In the genomic region with DNA sequence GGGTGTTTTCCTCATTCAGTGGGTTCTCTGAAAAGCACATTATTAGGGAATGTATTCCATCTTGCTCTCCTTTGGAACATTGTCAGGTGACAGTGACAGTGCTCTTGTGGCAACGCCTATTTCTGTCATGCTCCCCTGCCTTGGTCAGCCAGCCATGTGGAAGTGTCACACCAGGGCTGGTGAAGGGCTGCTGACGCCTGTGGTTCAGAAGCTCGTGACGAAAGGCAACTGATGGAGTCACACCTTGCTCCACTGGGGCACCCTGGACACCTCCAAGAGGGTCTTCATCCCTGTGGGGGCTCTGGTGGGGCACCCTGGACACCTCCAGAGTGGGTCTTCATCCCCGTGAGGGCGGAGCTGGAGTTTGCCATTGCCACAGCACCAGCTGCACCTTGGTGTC, we compare ENCODE assay signal across 9 cellular contexts.
DNase-seq lines count a peak whose midpoint lies in the region; ATAC-seq lines count a peak whose summit lies in the region.
"Had no signal": no experiment of that assay in that cellular context is flagged by ENCODE, and none has a peak within 500 bp of the region (broad histone marks: within the 10 kb centered on the region; RNA-seq: fewer than 3 reads in every experiment).

No MANE protein-coding gene starts in this region.

- no peaks in the 10 kb centered on the region for H3K27me3 ChIP-seq in thymus (ENCODE audit: control insufficient read depth, insufficient read depth)
- no peaks in the 10 kb centered on the region for H3K27me3 ChIP-seq in SJCRH30
- H3K27me3 ChIP-seq: tibial artery had no signal

- no peaks in the 10 kb centered on the region for H3K27me3 Mint-ChIP-seq in activated CD4-positive, alpha-beta memory T cell treated with anti-CD3 and anti-CD28 coated beads for 36 hours
- H3K27me3 Mint-ChIP-seq in activated CD4-positive, alpha-beta memory T cell treated with anti-CD3 and anti-CD28 coated beads, Interleukin-2, amount 10 ng/mL, durations not matched to agents 7 days and 5 days: no peaks in the 10 kb centered on the region
- no peaks in the 10 kb centered on the region for H3K27me3 Mint-ChIP-seq in activated naive CD8-positive, alpha-beta T cell treated with anti-CD3 and anti-CD28 coated beads, Interleukin-2, amount 50 U/mL, for 24 hours

- ATAC-seq in HG02973 (IDR thresholded peaks at IDR 0.05; ENCODE audit: unreplicated experiment): peak; percentile 55
- ATAC-seq in activated naive CD8-positive, alpha-beta T cell treated with anti-CD3 and anti-CD28 coated beads, Interleukin-2, amount 50 U/mL, for 24 hours: no peak

- H3K27ac ChIP-seq in thymus (ENCODE audit: low read depth): peak overlapping the region; percentile 61
- no peak overlapping the region for H3K27ac ChIP-seq in SJCRH30
- H3K27ac ChIP-seq: tibial artery had no signal

- no peak overlapping the region for H3K4me3 Mint-ChIP-seq in activated CD4-positive, alpha-beta memory T cell treated with anti-CD3 and anti-CD28 coated beads for 36 hours
- H3K4me3 Mint-ChIP-seq in activated CD4-positive, alpha-beta memory T cell treated with anti-CD3 and anti-CD28 coated beads, Interleukin-2, amount 10 ng/mL, durations not matched to agents 7 days and 5 days: no peak overlapping the region
- H3K4me3 Mint-ChIP-seq in activated naive CD8-positive, alpha-beta T cell treated with anti-CD3 and anti-CD28 coated beads, Interleukin-2, amount 50 U/mL, for 24 hours: no peak overlapping the region

- H3K4me3 ChIP-seq in thymus (ENCODE audit: low read length) (no peak overlapping the region), SJCRH30 (no peak overlapping the region)
- H3K4me3 ChIP-seq: tibial artery had no signal

- POLR2A ChIA-PET in activated CD4-positive, alpha-beta memory T cell treated with anti-CD3 and anti-CD28 coated beads for 36 hours (lab: Charles Lee): interaction anchor here (1.4 kb wide), 1 partner anchor 24 kb away, joined by 4 read pairs; no protein-coding TSS in a partner anchor
- POLR2A ChIA-PET in activated CD4-positive, alpha-beta memory T cell treated with anti-CD3 and anti-CD28 coated beads, Interleukin-2, amount 10 ng/mL, durations not matched to agents 7 days and 5 days (lab: Charles Lee): interaction anchor here (0.9 to 1.5 kb wide), 4 partner anchors 9 to 69 kb away, joined by 3 to 7 read pairs (median 3); a partner anchor contains a TSS

- CTCF ChIA-PET in activated CD4-positive, alpha-beta memory T cell treated with anti-CD3 and anti-CD28 coated beads for 36 hours (lab: Charles Lee): interaction anchor here (1.9 to 7.3 kb wide), 2 partner anchors 60 to 107 kb away, joined by 7 to 24 read pairs; no protein-coding TSS in a partner anchor
- CTCF ChIA-PET in activated CD4-positive, alpha-beta memory T cell treated with anti-CD3 and anti-CD28 coated beads, Interleukin-2, amount 10 ng/mL, durations not matched to agents 7 days and 5 days (lab: Charles Lee): interaction anchor here (1.8 to 7.2 kb wide), 2 partner anchors 11 to 106 kb away, joined by 7 to 35 read pairs; no protein-coding TSS in a partner anchor

- H3K4me1 ChIP-seq in thymus (ENCODE audit: control insufficient read depth, insufficient read depth, low read length) (peaks cover 31% of the 10 kb centered on the region), SJCRH30 (no peaks in the 10 kb centered on the region)
- H3K4me1 ChIP-seq: tibial artery had no signal

- 90% methylated on average over 6 of the region's 6 CpGs for WGBS in thymus

- no peaks in the 10 kb centered on the region for H3K9me3 Mint-ChIP-seq in activated CD4-positive, alpha-beta memory T cell treated with anti-CD3 and anti-CD28 coated beads for 36 hours
- no peaks in the 10 kb centered on the region for H3K9me3 Mint-ChIP-seq in activated CD4-positive, alpha-beta memory T cell treated with anti-CD3 and anti-CD28 coated beads, Interleukin-2, amount 10 ng/mL, durations not matched to agents 7 days and 5 days
- no peaks in the 10 kb centered on the region for H3K9me3 Mint-ChIP-seq in activated naive CD8-positive, alpha-beta T cell treated with anti-CD3 and anti-CD28 coated beads, Interleukin-2, amount 50 U/mL, for 24 hours

- DNase-seq in activated CD4-positive, alpha-beta memory T cell treated with anti-CD3 and anti-CD28 coated beads for 36 hours: peak; percentile 9
- DNase-seq in activated CD4-positive, alpha-beta memory T cell treated with anti-CD3 and anti-CD28 coated beads, Interleukin-2, amount 10 ng/mL, durations not matched to agents 7 days and 5 days: no peak
- peak; percentile 30 for DNase-seq in activated naive CD8-positive, alpha-beta T cell treated with anti-CD3 and anti-CD28 coated beads, Interleukin-2, amount 50 U/mL, for 24 hours
- DNase-seq in ecto neural progenitor cell (ENCODE audit: low spot score) (no peak), SJCRH30 (no peak), cerebellar cortex (ENCODE audit: low spot score) (no peak)

- H3K4me1 Mint-ChIP-seq in activated CD4-positive, alpha-beta memory T cell treated with anti-CD3 and anti-CD28 coated beads for 36 hours (ENCODE audit: low read depth): peaks cover 76% of the 10 kb centered on the region
- H3K4me1 Mint-ChIP-seq in activated CD4-positive, alpha-beta memory T cell treated with anti-CD3 and anti-CD28 coated beads, Interleukin-2, amount 10 ng/mL, durations not matched to agents 7 days and 5 days: peaks cover 77% of the 10 kb centered on the region
- peaks cover 91% of the 10 kb centered on the region for H3K4me1 Mint-ChIP-seq in activated naive CD8-positive, alpha-beta T cell treated with anti-CD3 and anti-CD28 coated beads, Interleukin-2, amount 50 U/mL, for 24 hours

- intact Hi-C loops in activated CD4-positive, alpha-beta memory T cell treated with anti-CD3 and anti-CD28 coated beads for 36 hours (cut with micrococcal nuclease): no loop called here

- peaks cover 52% of the 10 kb centered on the region for H3K36me3 Mint-ChIP-seq in activated CD4-positive, alpha-beta memory T cell treated with anti-CD3 and anti-CD28 coated beads for 36 hours
- H3K36me3 Mint-ChIP-seq in activated CD4-positive, alpha-beta memory T cell treated with anti-CD3 and anti-CD28 coated beads, Interleukin-2, amount 10 ng/mL, durations not matched to agents 7 days and 5 days (ENCODE audit: low read depth): peaks cover 64% of the 10 kb centered on the region
- peaks cover 51% of the 10 kb centered on the region for H3K36me3 Mint-ChIP-seq in activated naive CD8-positive, alpha-beta T cell treated with anti-CD3 and anti-CD28 coated beads, Interleukin-2, amount 50 U/mL, for 24 hours (ENCODE audit: low read depth)

- H3K9me3 ChIP-seq in thymus (ENCODE audit: control insufficient read depth) (no peaks in the 10 kb centered on the region), SJCRH30 (replicated peaks) (no peaks in the 10 kb centered on the region)
- H3K9me3 ChIP-seq: tibial artery had no signal

- H3K36me3 ChIP-seq in thymus (ENCODE audit: control insufficient read depth, insufficient read depth) (peaks cover 10% of the 10 kb centered on the region), SJCRH30 (no peaks in the 10 kb centered on the region; the same call in 1 of the 2 replicates)

- no peak overlapping the region for H3K27ac Mint-ChIP-seq in activated CD4-positive, alpha-beta memory T cell treated with anti-CD3 and anti-CD28 coated beads for 36 hours
- no peak overlapping the region for H3K27ac Mint-ChIP-seq in activated CD4-positive, alpha-beta memory T cell treated with anti-CD3 and anti-CD28 coated beads, Interleukin-2, amount 10 ng/mL, durations not matched to agents 7 days and 5 days
- peak overlapping the region; percentile 84 for H3K27ac Mint-ChIP-seq in activated naive CD8-positive, alpha-beta T cell treated with anti-CD3 and anti-CD28 coated beads, Interleukin-2, amount 50 U/mL, for 24 hours

Comparison
In these comparisons a context has a peak if more than half of its experiments do, and no peak if none do; other contexts are left out.
1. DNase-seq: peak in activated CD4-positive, alpha-beta memory T cell treated with anti-CD3 and anti-CD28 coated beads for 36 hours (single experiment) and activated naive CD8-positive, alpha-beta T cell treated with anti-CD3 and anti-CD28 coated beads, Interleukin-2, amount 50 U/mL, for 24 hours (single experiment); none in activated CD4-positive, alpha-beta memory T cell treated with anti-CD3 and anti-CD28 coated beads, Interleukin-2, amount 10 ng/mL, durations not matched to agents 7 days and 5 days (single experiment), ecto neural progenitor cell (single experiment), SJCRH30 (0 of 2) and cerebellar cortex (single experiment).